ENCODE assay signal across 9 cellular contexts in the genomic region with DNA sequence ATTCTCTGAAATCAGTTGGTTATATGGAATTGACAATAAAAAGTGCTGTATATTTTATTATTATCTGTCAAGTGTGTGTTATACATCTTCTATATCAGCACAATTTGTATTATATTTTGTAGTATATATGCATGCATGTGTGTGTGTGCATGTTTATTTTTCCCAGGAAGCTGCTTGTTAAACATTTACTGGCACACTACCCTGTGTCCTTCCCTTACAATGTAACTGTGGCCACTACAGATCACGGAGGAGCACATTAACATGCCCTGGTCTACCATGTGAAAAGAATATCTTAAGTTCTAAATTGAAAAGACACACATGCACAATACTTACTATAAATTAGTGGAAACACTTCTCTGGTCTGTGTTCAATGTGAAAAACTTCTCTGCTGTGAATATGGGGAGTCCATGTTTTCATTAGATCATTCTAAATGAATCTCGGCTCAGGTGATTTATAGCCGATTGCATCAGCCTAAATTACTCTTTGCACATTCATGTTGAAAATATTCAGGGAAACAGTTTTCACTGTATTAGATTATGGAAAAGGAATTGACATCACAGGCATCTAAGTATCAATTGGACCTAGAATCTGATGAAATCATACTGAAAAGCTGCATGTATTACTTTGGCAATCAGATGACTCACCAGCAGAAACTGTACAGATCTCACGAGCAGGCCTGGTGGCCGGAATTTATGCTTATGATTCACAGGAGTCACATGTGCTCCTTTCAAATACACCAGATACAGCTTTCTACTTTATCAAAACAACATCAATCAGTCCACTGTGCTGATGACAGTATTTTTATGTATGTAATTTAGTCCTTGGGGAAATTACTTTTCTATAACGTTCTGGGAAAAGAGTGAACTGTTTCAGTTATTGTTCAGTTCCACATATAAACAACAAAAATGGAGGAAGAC. TPM values are rescaled to one million over a fixed set of nuclear protein-coding genes. Genes with fewer than 3 reads are reported as not detected.
DNase-seq lines count a peak whose midpoint lies in the region; ATAC-seq, FAIRE-seq and TF ChIP-seq lines count a peak whose summit lies in the region.
"Had no signal": no experiment of that assay in that cellular context is flagged by ENCODE, and none has a peak within 500 bp of the region (broad histone marks: within the 10 kb centered on the region; RNA-seq: fewer than 3 reads in every experiment).

No MANE protein-coding gene starts in this region.

- H3K36me3 ChIP-seq in BJ (ENCODE audit: control insufficient read depth, insufficient read depth, low read length) (no peaks in the 10 kb centered on the region), esophagus (ENCODE audit: control insufficient read depth in 2 of 2, insufficient read depth in 2 of 2, low read length in 1 of 2) (no peaks in the 10 kb centered on the region), neuron (ENCODE audit: insufficient read depth, low read length) (no peaks in the 10 kb centered on the region)

- H3K4me1 Mint-ChIP-seq in T-cell = peaks cover 0 to 5% (median 0%) of the 10 kb centered on the region in 3 donors

- H3K9me3 ChIP-seq in esophagus (ENCODE audit: control insufficient read depth in 2 of 2, insufficient read depth in 1 of 2, low read depth in 1 of 2, low read length in 1 of 2) (no peaks in the 10 kb centered on the region), neuron (ENCODE audit: low read length) (no peaks in the 10 kb centered on the region)

- no peaks in the 10 kb centered on the region for H3K27me3 Mint-ChIP-seq in T-cell

- peaks cover 6 to 15% (median 14%) of the 10 kb centered on the region in 3 donors for H3K9me3 Mint-ChIP-seq in T-cell

- peak overlapping the region; percentile 60 to 67 for H3K27ac ChIP-seq in esophagus (ENCODE audit: low read depth in 2 of 2, low read length in 1 of 2)

- peak overlapping the region; percentile 89 for H2AFZ ChIP-seq in neuron (ENCODE audit: low read depth, low read length)

- TF ChIP-seq CTCF in BJ (IDR thresholded peaks at IDR 0.05; ENCODE audit: insufficient read depth, low read depth, low read length) = peak; percentile 60

- H3K4me3 ChIP-seq in BJ (ENCODE audit: low read depth, low read length) (no peak overlapping the region), esophagus (ENCODE audit: low read depth in 1 of 2, low read length in 2 of 2) (no peak overlapping the region), neuron (ENCODE audit: low read length) (no peak overlapping the region)

- peak; percentile 98 for DNase-seq in BJ (ENCODE audit: low read depth)
- DNase-seq in HK-2 (ENCODE audit: unreplicated experiment) = peak; percentile 36
- DNase-seq in RCC 7860 (ENCODE audit: low spot score) = peak; percentile 95
- no peak for DNase-seq in NCI-H2171 (lab: John Stamatoyannopoulos, UW)
- no peak for DNase-seq in stimulated activated CD4-positive, alpha-beta T cell treated with anti-CD3 and anti-CD28 coated beads, Interleukin-4, amount 100 ng/mL, for 1 hour
- no peak for DNase-seq in T-cell

- H3K4me1 ChIP-seq in esophagus (ENCODE audit: control insufficient read depth in 2 of 2, insufficient read depth in 2 of 2, low read length in 1 of 2) (no peaks in the 10 kb centered on the region), neuron (ENCODE audit: insufficient read depth, low read length) (peaks cover 12% of the 10 kb centered on the region)

- POLR2A ChIA-PET in BJ (lab: Charles Lee) (interaction anchor here (0.9 kb wide), 1 partner anchor 120 kb away, joined by 3 read pairs; no protein-coding TSS in a partner anchor), T-cell (lab: Charles Lee) (no interaction called here)

- H3K4me3 Mint-ChIP-seq in T-cell = no peak overlapping the region

- WGBS in esophagus, 2 donors = 23% methylated on average over 6 of the region's 6 CpGs

- CTCF ChIA-PET in BJ (lab: Yijun Ruan, JAX) (interaction anchor here (0.8 to 1.4 kb wide), 5 partner anchors 14 to 85 kb away, joined by 3 to 5 read pairs (median 3); partner anchors contain the start of gene LURAP1L), T-cell (lab: Charles Lee) (no interaction called here)

- no peaks in the 10 kb centered on the region for H3K36me3 Mint-ChIP-seq in T-cell

- H3K27me3 ChIP-seq in BJ (ENCODE audit: control insufficient read depth, insufficient read depth, low read length) = no peaks in the 10 kb centered on the region
- no peaks in the 10 kb centered on the region for H3K27me3 ChIP-seq in esophagus (ENCODE audit: control insufficient read depth in 1 of 2, insufficient read depth in 2 of 2, low read length in 2 of 2)
- H3K27me3 ChIP-seq in neuron (ENCODE audit: insufficient read depth, low read length) = no peaks in the 10 kb centered on the region

- FAIRE-seq in RCC 7860 (lab: Jason Lieb, UNC) = peak; percentile 91
- FAIRE-seq: GM18507 had no signal

- ATAC-seq in T-cell (replicated peaks in 1 of 4) = no peak

- no peak overlapping the region for H3K27ac Mint-ChIP-seq in T-cell

RNA-seq across cellular contexts. Expression of gene LURAP1L, which starts 39.4 kb away (rescaled TPM):
- polyA plus RNA-seq in BJ (2011; rRNA removed) (10.9 and 15.5 TPM in 2 replicates), esophagus (1 to 10 TPM; 1.9 to 3.1 TPM)
- polyA minus RNA-seq in BJ (2011; rRNA and poly(A)+ RNA removed) = 14.0 and 18.6 TPM in 2 replicates
- not detected for total RNA-seq in T-cell

Comparison
In these comparisons a context has a peak if more than half of its experiments do, and no peak if none do; other contexts are left out.
1. DNase-seq: peak in BJ (single experiment), HK-2 (single experiment) and RCC 7860 (single experiment); none in NCI-H2171 (single experiment), stimulated activated CD4-positive, alpha-beta T cell treated with anti-CD3 and anti-CD28 coated beads, Interleukin-4, amount 100 ng/mL, for 1 hour (single experiment) and T-cell (0 of 34).